ENCODE assay signal across 19 cellular contexts in genomic region chr5:14369780-14370179, GRCh38.
DNase-seq lines count a peak whose midpoint lies in the region; ATAC-seq and TF ChIP-seq lines count a peak whose summit lies in the region.
"Had no signal": no experiment of that assay in that cellular context is flagged by ENCODE, and none has a peak within 500 bp of the region (broad histone marks: within the 10 kb centered on the region; RNA-seq: fewer than 3 reads in every experiment).

No MANE protein-coding gene starts in this region.

- H3K27ac ChIP-seq in CD8-positive, alpha-beta T cell (ENCODE audit: low read depth, low read length), result no peak overlapping the region
- H3K27ac ChIP-seq: SK-N-MC had no signal

- H3K27ac Mint-ChIP-seq in CD8-positive, alpha-beta T cell, result no peak overlapping the region
- peak overlapping the region; percentile 69 for H3K27ac Mint-ChIP-seq in activated naive CD8-positive, alpha-beta T cell treated with anti-CD3 and anti-CD28 coated beads for 36 hours
- H3K27ac Mint-ChIP-seq in endothelial cell (ENCODE audit: unreplicated experiment) (no peak overlapping the region), nephron progenitor cell (peak overlapping the region; percentile 58)

- no peaks in the 10 kb centered on the region for H3K36me3 Mint-ChIP-seq in CD8-positive, alpha-beta T cell
- peaks cover 11% of the 10 kb centered on the region for H3K36me3 Mint-ChIP-seq in activated naive CD8-positive, alpha-beta T cell treated with anti-CD3 and anti-CD28 coated beads for 36 hours
- H3K36me3 Mint-ChIP-seq in endothelial cell (ENCODE audit: low read depth, unreplicated experiment), result peaks cover 61% of the 10 kb centered on the region
- peaks cover 97% of the 10 kb centered on the region for H3K36me3 Mint-ChIP-seq in nephron progenitor cell (ENCODE audit: low read depth)

- POLR2A ChIA-PET in CD8-positive, alpha-beta T cell (lab: Charles Lee), result no interaction called here

- intact Hi-C loops in CD8-positive, alpha-beta T cell (cut with DNase I, micrococcal nuclease), result no loop called here

- no peak overlapping the region for H3K4me3 ChIP-seq in CD8-positive, alpha-beta T cell (ENCODE audit: low read depth, low read length)
- H3K4me3 ChIP-seq: HAP-1, SK-N-MC had no signal

- peak; percentile 24 for ATAC-seq in CD8-positive, alpha-beta T cell
- no peak for ATAC-seq in HG03175 (IDR thresholded peaks at IDR 0.05; ENCODE audit: unreplicated experiment)
- ATAC-seq in GM21825 (IDR thresholded peaks at IDR 0.05; ENCODE audit: unreplicated experiment), result no peak
- no peak for ATAC-seq in GM18520 (IDR thresholded peaks at IDR 0.05; ENCODE audit: unreplicated experiment)

- no peaks in the 10 kb centered on the region for H3K9me3 Mint-ChIP-seq in CD8-positive, alpha-beta T cell
- H3K9me3 Mint-ChIP-seq in activated naive CD8-positive, alpha-beta T cell treated with anti-CD3 and anti-CD28 coated beads for 36 hours, result no peaks in the 10 kb centered on the region
- H3K9me3 Mint-ChIP-seq in endothelial cell (ENCODE audit: unreplicated experiment) (no peaks in the 10 kb centered on the region), nephron progenitor cell (no peaks in the 10 kb centered on the region)

- TF ChIP-seq CTCF in CD8-positive, alpha-beta T cell (IDR thresholded peaks at IDR 0.05), result no peak
- TF ChIP-seq CTCF in endothelial cell (IDR thresholded peaks at IDR 0.05; ENCODE audit: unreplicated experiment) (no peak), nephron progenitor cell (IDR thresholded peaks at IDR 0.05) (no peak)

- H3K27me3 ChIP-seq in CD8-positive, alpha-beta T cell (ENCODE audit: insufficient read depth, low read length), result no peaks in the 10 kb centered on the region

- peaks cover 26% of the 10 kb centered on the region for H3K4me1 ChIP-seq in CD8-positive, alpha-beta T cell (ENCODE audit: insufficient read depth, low read length)
- H3K4me1 ChIP-seq: HAP-1 had no signal

- no peak overlapping the region for H3K4me3 Mint-ChIP-seq in CD8-positive, alpha-beta T cell
- no peak overlapping the region for H3K4me3 Mint-ChIP-seq in activated naive CD8-positive, alpha-beta T cell treated with anti-CD3 and anti-CD28 coated beads for 36 hours
- H3K4me3 Mint-ChIP-seq in endothelial cell (ENCODE audit: unreplicated experiment), result peak overlapping the region; percentile 2
- H3K4me3 Mint-ChIP-seq in nephron progenitor cell, result no peak overlapping the region

- H3K27me3 Mint-ChIP-seq in CD8-positive, alpha-beta T cell (ENCODE audit: low read depth), result no peaks in the 10 kb centered on the region
- H3K27me3 Mint-ChIP-seq in activated naive CD8-positive, alpha-beta T cell treated with anti-CD3 and anti-CD28 coated beads for 36 hours, result no peaks in the 10 kb centered on the region
- H3K27me3 Mint-ChIP-seq in endothelial cell (ENCODE audit: unreplicated experiment), result peaks cover 3% of the 10 kb centered on the region
- H3K27me3 Mint-ChIP-seq in nephron progenitor cell (ENCODE audit: low read depth, poor library complexity), result no peaks in the 10 kb centered on the region

- DNase-seq in CD8-positive, alpha-beta T cell, result peak in 1 of 7 experiments; percentile 16
- DNase-seq in activated naive CD8-positive, alpha-beta T cell treated with anti-CD3 and anti-CD28 coated beads for 36 hours, result no peak
- DNase-seq in endothelial cell (ENCODE audit: low spot score) (no peak), nephron progenitor cell (no peak)
- DNase-seq: GOT3, KBM-7, MV-4-11, NCI-H1105, NCI-H1436 treated with DMSO at 0.1 percent for 48 hours, NCI-H1930, NCI-H2107, NCI-H524 treated with DMSO at 0.1 percent for 48 hours, NCI-H774, SIG-M5 had no signal

- H3K9me3 ChIP-seq in CD8-positive, alpha-beta T cell (ENCODE audit: low read length), result no peaks in the 10 kb centered on the region
- H3K9me3 ChIP-seq: HAP-1 had no signal

- CTCF ChIA-PET in CD8-positive, alpha-beta T cell (lab: Charles Lee), result interaction anchor here (1.0 to 18.1 kb wide), 4 partner anchors 11 to 287 kb away, joined by 3 to 283 read pairs (median 6); no protein-coding TSS in a partner anchor

- peaks cover 37% of the 10 kb centered on the region for H3K4me1 Mint-ChIP-seq in CD8-positive, alpha-beta T cell (ENCODE audit: low read depth)
- peaks cover 30% of the 10 kb centered on the region for H3K4me1 Mint-ChIP-seq in activated naive CD8-positive, alpha-beta T cell treated with anti-CD3 and anti-CD28 coated beads for 36 hours
- H3K4me1 Mint-ChIP-seq in endothelial cell (ENCODE audit: unreplicated experiment) (peaks cover 24% of the 10 kb centered on the region), nephron progenitor cell (peaks cover 6% of the 10 kb centered on the region)

- H3K36me3 ChIP-seq in CD8-positive, alpha-beta T cell (ENCODE audit: insufficient read depth, low read length), result no peaks in the 10 kb centered on the region

Comparison
In these comparisons a context has a peak if more than half of its experiments do, and no peak if none do; other contexts are left out.
1. H3K27ac Mint-ChIP-seq: peak in activated naive CD8-positive, alpha-beta T cell treated with anti-CD3 and anti-CD28 coated beads for 36 hours (single experiment) and nephron progenitor cell (single experiment); none in CD8-positive, alpha-beta T cell (single experiment) and endothelial cell (single experiment).